1 cellular context compared by ENCODE assay signal in genomic region chrX:120560842-120561633, GRCh38.
TF ChIP-seq lines count a peak whose summit lies in the region.

TSS of gene CUL4B (minus strand) at chrX:120560962. CDS start at chrX:120560638, 324 bp downstream.

TF ChIP-seq in HEK293, 187 proteins besides CTCF, POLR2A, EP300 and RAD21 (continued from another document and continues in another):
- TF ChIP-seq ZNF692 (tag by site-specific recombination; IDR thresholded peaks at IDR 0.05) (peak; percentile 25; the same call in 1 of the 2 replicates), HOXC10 (CRISPR knock-in tag; IDR thresholded peaks at IDR 0.05) (no peak), ZNF26 (tag by site-specific recombination; IDR thresholded peaks at IDR 0.05) (no peak), GFI1B (tag by site-specific recombination; IDR thresholded peaks at IDR 0.05) (no peak), ZNF138 (tag by site-specific recombination; IDR thresholded peaks at IDR 0.05; ENCODE audit: borderline replicate concordance) (no peak), ZSCAN30 (tag by site-specific recombination; IDR thresholded peaks at IDR 0.05) (peak; percentile 38; the same call in 1 of the 2 replicates), ZNF19 (tag by site-specific recombination; IDR thresholded peaks at IDR 0.05; ENCODE audit: low read depth) (no peak), SALL2 (tag by site-specific recombination; IDR thresholded peaks at IDR 0.05; ENCODE audit: borderline replicate concordance) (no peak), REPIN1 (tag by site-specific recombination; IDR thresholded peaks at IDR 0.05; ENCODE audit: low read depth) (no peak), ZFP37 (tag by site-specific recombination; IDR thresholded peaks at IDR 0.05) (0 out of 2 replicates have a peak, but pooled peaks have one; percentile 33), ZFHX2 (tag by site-specific recombination; conservative IDR thresholded peaks at IDR 0.05) (peak; percentile 72), ZNF184 (tag by site-specific recombination; IDR thresholded peaks at IDR 0.05) (no peak), GLIS2 (tag by site-specific recombination; IDR thresholded peaks at IDR 0.05) (peak; percentile 88), ZBTB20 (tag by site-specific recombination; IDR thresholded peaks at IDR 0.05) (no peak; the same call in 1 of the 2 replicates), ZNF132 (tag by site-specific recombination; IDR thresholded peaks at IDR 0.05; ENCODE audit: borderline replicate concordance) (no peak), SETDB1 (IDR thresholded peaks at IDR 0.05; ENCODE audit: insufficient read length, low read length) (no peak), KLF9 (tag by site-specific recombination; IDR thresholded peaks at IDR 0.05; ENCODE audit: low read depth) (peak; percentile 72), PATZ1 (tag by site-specific recombination; IDR thresholded peaks at IDR 0.05) (peak; percentile 98), ZNF529 (tag by site-specific recombination; IDR thresholded peaks at IDR 0.05; ENCODE audit: insufficient replicate concordance) (no peak), ZBTB26 (tag by site-specific recombination; optimal IDR thresholded peaks at IDR 0.05) (peak; percentile 76), ZBTB6 (tag by site-specific recombination; IDR thresholded peaks at IDR 0.05) (0 out of 2 replicates have a peak, but pooled peaks have one; percentile 17), ZNF624 (tag by site-specific recombination; IDR thresholded peaks at IDR 0.05) (no peak), PRDM6 (tag by site-specific recombination; IDR thresholded peaks at IDR 0.05) (no peak), ZFP41 (tag by site-specific recombination; IDR thresholded peaks at IDR 0.05; ENCODE audit: borderline replicate concordance) (no peak), ZNF549 (tag by site-specific recombination; IDR thresholded peaks at IDR 0.05) (no peak), ZNF354C (tag by site-specific recombination; IDR thresholded peaks at IDR 0.05; ENCODE audit: borderline replicate concordance, low read depth) (no peak), ZNF366 (tag by site-specific recombination; conservative IDR thresholded peaks at IDR 0.05) (peak; percentile 91), ZNF555 (tag by site-specific recombination; conservative IDR thresholded peaks at IDR 0.05) (no peak), ZNF658 (tag by site-specific recombination; IDR thresholded peaks at IDR 0.05) (no peak), ZNF239 (tag by site-specific recombination; IDR thresholded peaks at IDR 0.05) (no peak), OSR2 (tag by site-specific recombination; IDR thresholded peaks at IDR 0.05) (no peak), ZNF518A (tag by site-specific recombination; conservative IDR thresholded peaks at IDR 0.05; ENCODE audit: low read depth) (peak; percentile 59), SP3 (tag by site-specific recombination; IDR thresholded peaks at IDR 0.05) (peak; percentile 83), EGR2 (tag by site-specific recombination; IDR thresholded peaks at IDR 0.05; ENCODE audit: low read depth) (peak; percentile 59), ZFP3 (tag by site-specific recombination; IDR thresholded peaks at IDR 0.05; ENCODE audit: low read depth) (no peak), SP7 (tag by site-specific recombination; IDR thresholded peaks at IDR 0.05) (peak; percentile 64), ZNF670 (tag by site-specific recombination; IDR thresholded peaks at IDR 0.05; ENCODE audit: low read depth) (no peak), FEZF1 (tag by site-specific recombination; IDR thresholded peaks at IDR 0.05) (no peak), ZNF112 (tag by site-specific recombination; IDR thresholded peaks at IDR 0.05) (no peak), ZNF426 (tag by site-specific recombination; IDR thresholded peaks at IDR 0.05) (no peak), ZNF558 (tag by site-specific recombination; IDR thresholded peaks at IDR 0.05) (no peak), ZBTB8A (tag by site-specific recombination; IDR thresholded peaks at IDR 0.05) (peak; percentile 88), ZNF398 (tag by site-specific recombination; IDR thresholded peaks at IDR 0.05) (peak; percentile 98), TCF7L2 (IDR thresholded peaks at IDR 0.05; ENCODE audit: borderline replicate concordance, low read depth, low read length) (no peak), ZNF280C (tag by site-specific recombination; IDR thresholded peaks at IDR 0.05) (no peak), ZNF140 (tag by site-specific recombination; IDR thresholded peaks at IDR 0.05) (no peak), ZNF621 (tag by site-specific recombination; IDR thresholded peaks at IDR 0.05) (no peak), ZNF48 (tag by site-specific recombination; IDR thresholded peaks at IDR 0.05) (no peak), ZNF114 (tag by site-specific recombination; IDR thresholded peaks at IDR 0.05) (no peak), ZSCAN23 (tag by site-specific recombination; IDR thresholded peaks at IDR 0.05) (no peak)
